ENCODE assay signal across 32 cellular contexts in genomic region chr3:56744016-56744415, GRCh38. TPM values are rescaled to one million over a fixed set of nuclear protein-coding genes. Genes with fewer than 3 reads are reported as not detected.
A peak's percentile ranks its signal among the peaks of the same experiment; 100 is the strongest.
DNase-seq lines count a peak whose midpoint lies in the region; ATAC-seq, FAIRE-seq and TF ChIP-seq lines count a peak whose summit lies in the region.
"Had no signal": no experiment of that assay in that cellular context is flagged by ENCODE, and none has a peak within 500 bp of the region (broad histone marks: within the 10 kb centered on the region; RNA-seq: fewer than 3 reads in every experiment).

No MANE protein-coding gene starts in this region.

- no peak overlapping the region for H3K4me3 ChIP-seq in smooth muscle cell
- H3K4me3 ChIP-seq: coronary artery, heart right ventricle, lung, right lobe of liver, SJSA1, uterus had no signal

- H3K4me2 ChIP-seq in smooth muscle cell, result no peak overlapping the region

- WGBS in smooth muscle cell (ENCODE audit: low lambda C conversion rate), result 98% methylated on average over 5 of the region's 5 CpGs

- peak overlapping the region; percentile 25 for H3K27ac ChIP-seq in smooth muscle cell (ENCODE audit: low read depth)
- H3K27ac ChIP-seq: coronary artery, foreskin keratinocyte, heart right ventricle, right lobe of liver, SJSA1 had no signal

- peaks cover 32% of the 10 kb centered on the region for H3F3A ChIP-seq in smooth muscle cell (ENCODE audit: low read depth)

- peak; percentile 32 for DNase-seq in activated CD8-positive, alpha-beta memory T cell treated with anti-CD3 and anti-CD28 coated beads for 24 hours
- DNase-seq in activated CD8-positive, alpha-beta memory T cell treated with anti-CD3 and anti-CD28 coated beads, Interleukin-2, amount 50 U/mL, for 4 hours, result no peak
- DNase-seq in G401 (ENCODE audit: low spot score) (peak; percentile 69), cerebellar cortex (ENCODE audit: low spot score) (peak; percentile 62), smooth muscle cell (lab: John Stamatoyannopoulos, UW; ENCODE audit: unreplicated experiment) (no peak), DMS153 (lab: John Stamatoyannopoulos, UW) (no peak), H54 (ENCODE audit: insufficient read length, low spot score) (no peak)
- DNase-seq: activated CD4-positive, alpha-beta T cell treated with anti-CD3 and anti-CD28 coated beads, Interleukin-2, amount 50 U/mL, for 1 hour; AML-193; anterior cingulate cortex; foreskin keratinocyte; HCEC 1CT; heart right ventricle; kidney glomerular epithelial cell; NCI-H1092; NCI-H1694 treated with DMSO at 0.1 percent for 48 hours; NCI-H2171; NCI-H510A; right lobe of liver; RPMI8226; stimulated activated CD4-positive, alpha-beta T cell treated with anti-CD3 and anti-CD28 coated beads, Interleukin-12 subunit alpha, Interleukin-12 subunit beta, amount 100 ng/mL, for 4 hours; stimulated activated CD4-positive, alpha-beta T cell treated with anti-CD3 and anti-CD28 coated beads, Interleukin-4, amount 100 ng/mL, for 1 hour; stimulated activated naive CD4-positive, alpha-beta T cell; uterus had no signal

- TF ChIP-seq POLR2A in H54 (IDR thresholded peaks at IDR 0.05; ENCODE audit: low read depth, low read length), result no peak

- peaks cover 39% of the 10 kb centered on the region for H3K36me3 ChIP-seq in smooth muscle cell (ENCODE audit: low read depth)
- H3K36me3 ChIP-seq: SJSA1, uterus had no signal

- ATAC-seq in GM21723 (IDR thresholded peaks at IDR 0.05; ENCODE audit: unreplicated experiment), result no peak
- ATAC-seq: esophagus mucosa, foreskin keratinocyte, heart right ventricle, right lobe of liver had no signal

- peaks cover 59% of the 10 kb centered on the region for H3K79me2 ChIP-seq in smooth muscle cell (ENCODE audit: low read depth)

- no peaks in the 10 kb centered on the region for H3K9me3 ChIP-seq in smooth muscle cell (replicated peaks; ENCODE audit: low read depth)
- H3K9me3 ChIP-seq: heart right ventricle, right lobe of liver, SJSA1, uterus had no signal

- H3K27me3 ChIP-seq in smooth muscle cell (ENCODE audit: low read depth), result no peaks in the 10 kb centered on the region
- H3K27me3 ChIP-seq: foreskin keratinocyte, heart right ventricle, right lobe of liver, SJSA1, uterus had no signal

- in situ Hi-C loops in G401 (cut with HindIII; ENCODE audit: low sequenced_read_pairs), result no loop called here

- H3K9ac ChIP-seq in smooth muscle cell (ENCODE audit: low read depth), result peak overlapping the region; percentile 4

- peaks cover 97% of the 10 kb centered on the region for H4K20me1 ChIP-seq in smooth muscle cell (ENCODE audit: low read depth)

- H2AFZ ChIP-seq in smooth muscle cell (ENCODE audit: low read depth), result no peak overlapping the region

- FAIRE-seq in H54 (lab: Jason Lieb, UNC), result no peak
- FAIRE-seq: A204.1, bronchial epithelial cell, GM19239 had no signal

- no peaks in the 10 kb centered on the region for H3K4me1 ChIP-seq in smooth muscle cell (ENCODE audit: low read depth)
- H3K4me1 ChIP-seq: foreskin keratinocyte, right lobe of liver, SJSA1 had no signal

- no peak for TF ChIP-seq CTCF in smooth muscle cell (IDR thresholded peaks at IDR 0.05; ENCODE audit: borderline replicate concordance, insufficient read depth, poor library complexity, severe bottlenecking)

RNA-seq across cellular contexts. Expression of gene ARHGEF3, which starts 57.7 kb away (rescaled TPM):
- total RNA-seq in G401 (2014; rRNA removed; shearing (Covaris generic)), result 12.7 and 13.8 TPM in 2 replicates
- total RNA-seq in smooth muscle cell, result 131 and 139 TPM in 2 replicates
- polyA plus RNA-seq in smooth muscle cell, result 90.5 and 137 TPM in 2 replicates

Comparison
In these comparisons a context has a peak if more than half of its experiments do, and no peak if none do; other contexts are left out.
1. DNase-seq: peak in activated CD8-positive, alpha-beta memory T cell treated with anti-CD3 and anti-CD28 coated beads for 24 hours (single experiment), G401 (single experiment) and cerebellar cortex (single experiment); none in activated CD8-positive, alpha-beta memory T cell treated with anti-CD3 and anti-CD28 coated beads, Interleukin-2, amount 50 U/mL, for 4 hours (single experiment), smooth muscle cell (single experiment), DMS153 (single experiment) and H54 (single experiment).